In the genomic region with DNA sequence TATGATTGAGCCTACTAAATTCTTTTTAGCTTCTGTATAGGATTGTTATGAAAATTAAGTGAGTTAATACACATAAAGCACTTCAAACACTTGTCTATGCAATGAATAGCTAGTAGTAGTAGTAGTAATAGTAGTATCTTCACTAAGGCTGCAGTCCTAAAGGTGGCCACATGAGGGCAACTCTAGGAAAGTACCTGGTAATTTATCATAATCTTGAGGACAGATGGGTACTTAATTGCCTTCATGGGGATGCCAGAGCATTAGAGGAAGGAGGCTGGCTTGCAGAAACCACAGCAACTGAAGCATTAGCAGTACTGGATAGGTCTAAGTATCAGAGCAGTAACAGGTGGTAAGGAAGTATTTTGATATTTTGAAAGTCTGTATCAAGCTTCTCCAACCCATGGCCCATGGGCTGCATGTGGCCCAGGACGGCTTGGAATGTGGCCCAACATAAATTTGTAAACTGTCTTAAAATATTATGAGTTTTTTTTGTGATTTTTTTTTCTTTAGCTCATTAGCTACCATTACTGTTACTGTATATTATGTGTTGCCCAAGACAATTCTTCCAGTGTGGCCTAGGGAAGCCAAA, we compare ENCODE assay signal across 9 cellular contexts. TPM values are rescaled to one million over a fixed set of nuclear protein-coding genes. Genes with fewer than 3 reads are reported as not detected.
A peak's percentile ranks its signal among the peaks of the same experiment; 100 is the strongest.
DNase-seq lines count a peak whose midpoint lies in the region; ATAC-seq and TF ChIP-seq lines count a peak whose summit lies in the region.
"Had no signal": no experiment of that assay in that cellular context is flagged by ENCODE, and none has a peak within 500 bp of the region (broad histone marks: within the 10 kb centered on the region; RNA-seq: fewer than 3 reads in every experiment).

No MANE protein-coding gene starts in this region.

- H2BK20ac ChIP-seq in H9 (ENCODE audit: low read depth, low read length, poor library complexity, severe bottlenecking), result no peak overlapping the region

- no peaks in the 10 kb centered on the region for H3K27me3 Mint-ChIP-seq in H9 (ENCODE audit: low read depth)
- no peaks in the 10 kb centered on the region for H3K27me3 Mint-ChIP-seq in stimulated activated memory B cell treated with anti-CD40 and anti-IgM and Interleukin-4, amounts not matched to agents 10 μg/mL and 1 μg/mL and 100 μg/mL, for 72 hours

- WGBS in H9 (ENCODE audit: extremely low coverage, insufficient read length, low lambda C conversion rate), result no CpG with 5 or more reads among the region's 1 CpG

- H3K79me1 ChIP-seq in H9 (ENCODE audit: insufficient read depth, low read depth, low read length, poor library complexity, severe bottlenecking), result no peaks in the 10 kb centered on the region

- no peak overlapping the region for H2BK5ac ChIP-seq in H9 (ENCODE audit: insufficient read length, low read length)

- H2AFZ ChIP-seq in H9 (ENCODE audit: low read length), result no peak overlapping the region

- H3K4me3 Mint-ChIP-seq in H9, result no peak overlapping the region
- no peak overlapping the region for H3K4me3 Mint-ChIP-seq in stimulated activated memory B cell treated with anti-CD40 and anti-IgM and Interleukin-4, amounts not matched to agents 10 μg/mL and 1 μg/mL and 100 μg/mL, for 72 hours

- H3K4me2 ChIP-seq in DOHH2 (ENCODE audit: low read length), result 0 out of 2 replicates have a peak overlapping the region, but pooled peaks have one; percentile 39
- H3K4me2 ChIP-seq in H9 (ENCODE audit: insufficient read depth, insufficient read length, low read length), result no peak overlapping the region

- no peak overlapping the region for H3K27ac Mint-ChIP-seq in H9
- no peak overlapping the region for H3K27ac Mint-ChIP-seq in stimulated activated memory B cell treated with anti-CD40 and anti-IgM and Interleukin-4, amounts not matched to agents 10 μg/mL and 1 μg/mL and 100 μg/mL, for 72 hours

- no peaks in the 10 kb centered on the region for H3K27me3 ChIP-seq in DOHH2 (ENCODE audit: control insufficient read depth, low read length)
- H3K27me3 ChIP-seq in H9 (ENCODE audit: insufficient read depth, low read length), result no peaks in the 10 kb centered on the region
- H3K27me3 ChIP-seq: SJSA1 had no signal

- H3K56ac ChIP-seq in H9 (ENCODE audit: insufficient read length, low read depth, low read length), result no peak overlapping the region

- no peak overlapping the region for H3K9ac ChIP-seq in H9 (ENCODE audit: extremely low read depth, insufficient read length, low read length)

- no peak overlapping the region for H2BK12ac ChIP-seq in H9 (ENCODE audit: insufficient read length, low read depth, low read length)

- H3K4me1 ChIP-seq in DOHH2 (ENCODE audit: control insufficient read depth, low read length) (peaks cover 78% of the 10 kb centered on the region), H9 (ENCODE audit: insufficient read depth, low read length) (peaks cover 4% of the 10 kb centered on the region; the same call in 1 of the 2 replicates)

- no peaks in the 10 kb centered on the region for H3K9me2 ChIP-seq in DOHH2 (replicated peaks; ENCODE audit: control insufficient read depth, low read length)

- DNase-seq in H9 (no peak), OCI-M1 (lab: John Stamatoyannopoulos, UW) (peak; percentile 65), kidney glomerular epithelial cell (lab: John Stamatoyannopoulos, UW) (peak; percentile 14), cerebellar nuclear complex (lab: John Stamatoyannopoulos, UW) (no peak)
- peak in 3 of 4 experiments; percentile 1 to 38 (median 25) for DNase-seq in activated naive CD4-positive, alpha-beta T cell (lab: John Stamatoyannopoulos, UW)

- H3K79me2 ChIP-seq in DOHH2 (ENCODE audit: control insufficient read depth, low read length), result no peaks in the 10 kb centered on the region
- H3K79me2 ChIP-seq in H9 (ENCODE audit: insufficient read depth, low read length), result no peaks in the 10 kb centered on the region

- no peak overlapping the region for H3K18ac ChIP-seq in H9 (ENCODE audit: insufficient read length, low read depth, low read length)

- H4K91ac ChIP-seq in H9 (ENCODE audit: insufficient read length, low read depth, low read length), result no peak overlapping the region

- H2BK120ac ChIP-seq in H9 (ENCODE audit: low read depth, low read length, poor library complexity, severe bottlenecking), result no peak overlapping the region

- H4K8ac ChIP-seq in H9 (replicated peaks; ENCODE audit: insufficient read length, low read depth, low read length), result no peak overlapping the region

- H3F3A ChIP-seq in DOHH2 (ENCODE audit: control insufficient read depth, insufficient read depth), result peaks cover 24% of the 10 kb centered on the region

- peaks cover 4 to 39% (median 24%) of the 10 kb centered on the region in 3 experiments for H3K36me3 Mint-ChIP-seq in H9 (ENCODE audit: insufficient read depth in 1 of 3, low read depth in 3 of 3)
- no peaks in the 10 kb centered on the region for H3K36me3 Mint-ChIP-seq in stimulated activated memory B cell treated with anti-CD40 and anti-IgM and Interleukin-4, amounts not matched to agents 10 μg/mL and 1 μg/mL and 100 μg/mL, for 72 hours

- no peaks in the 10 kb centered on the region for H3K23me2 ChIP-seq in H9 (ENCODE audit: insufficient read length, low read depth, low read length, poor library complexity, severe bottlenecking)

- H3K9me3 ChIP-seq in DOHH2 (ENCODE audit: control insufficient read depth, insufficient read depth, low read length) (no peaks in the 10 kb centered on the region), H9 (ENCODE audit: control insufficient read depth, low read depth, low read length) (no peaks in the 10 kb centered on the region)
- H3K9me3 ChIP-seq: SJSA1 had no signal

- H3T11ph ChIP-seq in H9 (ENCODE audit: low read length), result no peak overlapping the region

- peaks cover 3% of the 10 kb centered on the region; the same call in 1 of the 2 replicates for H3K36me3 ChIP-seq in DOHH2 (ENCODE audit: control insufficient read depth, low read length)
- H3K36me3 ChIP-seq: SJSA1 had no signal

- no peaks in the 10 kb centered on the region for H3K9me3 Mint-ChIP-seq in H9
- H3K9me3 Mint-ChIP-seq in stimulated activated memory B cell treated with anti-CD40 and anti-IgM and Interleukin-4, amounts not matched to agents 10 μg/mL and 1 μg/mL and 100 μg/mL, for 72 hours, result no peaks in the 10 kb centered on the region

- peak; percentile 56 for ATAC-seq in stimulated activated memory B cell treated with anti-CD40 and anti-IgM and Interleukin-4, amounts not matched to agents 10 μg/mL and 1 μg/mL and 100 μg/mL, for 72 hours
- ATAC-seq in GM19324 (IDR thresholded peaks at IDR 0.05; ENCODE audit: low FRiP score, unreplicated experiment), result no peak

- H3K27ac ChIP-seq in DOHH2 (ENCODE audit: low read depth, low read length) (peak overlapping the region; percentile 85; the same call in 1 of the 2 replicates), H9 (ENCODE audit: insufficient read length, low read depth, low read length) (no peak overlapping the region)
- H3K27ac ChIP-seq: SJSA1 had no signal

- H3K23ac ChIP-seq in H9 (ENCODE audit: insufficient read length, low read depth, low read length), result no peak overlapping the region

- H4K20me1 ChIP-seq in DOHH2 (ENCODE audit: control insufficient read depth, insufficient read depth, low read depth, low read length), result no peaks in the 10 kb centered on the region
- H4K20me1 ChIP-seq in H9 (ENCODE audit: control insufficient read depth, insufficient read depth, insufficient read length), result no peaks in the 10 kb centered on the region

- TF ChIP-seq CTCF in DOHH2 (IDR thresholded peaks at IDR 0.05; ENCODE audit: low read depth, low read length, poor library complexity, severe bottlenecking), result peak; percentile 86
- TF ChIP-seq CTCF in H9 (conservative IDR thresholded peaks at IDR 0.05), result peak; percentile 74

- H4K5ac ChIP-seq in H9 (ENCODE audit: insufficient read length, low read depth, low read length), result no peak overlapping the region

- no peak overlapping the region for H2AK5ac ChIP-seq in H9 (ENCODE audit: insufficient read length, low read length)

- H3K4me1 Mint-ChIP-seq in H9, result peaks cover 21 to 30% of the 10 kb centered on the region in 2 experiments
- H3K4me1 Mint-ChIP-seq in stimulated activated memory B cell treated with anti-CD40 and anti-IgM and Interleukin-4, amounts not matched to agents 10 μg/mL and 1 μg/mL and 100 μg/mL, for 72 hours, result peaks cover 33% of the 10 kb centered on the region

- no peak overlapping the region for H3K14ac ChIP-seq in H9 (ENCODE audit: insufficient read depth, low read length)

- H2BK15ac ChIP-seq in H9 (ENCODE audit: low read depth, low read length), result no peak overlapping the region

- no peak overlapping the region for H3K4ac ChIP-seq in H9 (ENCODE audit: low read depth, low read length)

- H3K4me3 ChIP-seq in DOHH2 (ENCODE audit: low read length), result no peak overlapping the region
- H3K4me3 ChIP-seq: SJSA1 had no signal

RNA-seq across cellular contexts. Expression of gene NIPAL1, which starts 17.3 kb away (rescaled TPM):
- total RNA-seq in H9 (2021), result 13.1 and 16.9 TPM in 2 replicates

RNA-seq across cellular contexts. Expression of gene CNGA1, which starts 17.4 kb away (rescaled TPM):
- total RNA-seq in H9 (2021), result 1.0 and 1.4 TPM in 2 replicates
- total RNA-seq: SJSA1 had no signal

Comparison
In these comparisons a context has a peak if more than half of its experiments do, and no peak if none do; other contexts are left out.
1. DNase-seq: peak in OCI-M1 (single experiment), activated naive CD4-positive, alpha-beta T cell (3 of 4) and kidney glomerular epithelial cell (single experiment); none in H9 (single experiment) and cerebellar nuclear complex (0 of 2).